20 cellular contexts compared by ENCODE assay signal in the genomic region with DNA sequence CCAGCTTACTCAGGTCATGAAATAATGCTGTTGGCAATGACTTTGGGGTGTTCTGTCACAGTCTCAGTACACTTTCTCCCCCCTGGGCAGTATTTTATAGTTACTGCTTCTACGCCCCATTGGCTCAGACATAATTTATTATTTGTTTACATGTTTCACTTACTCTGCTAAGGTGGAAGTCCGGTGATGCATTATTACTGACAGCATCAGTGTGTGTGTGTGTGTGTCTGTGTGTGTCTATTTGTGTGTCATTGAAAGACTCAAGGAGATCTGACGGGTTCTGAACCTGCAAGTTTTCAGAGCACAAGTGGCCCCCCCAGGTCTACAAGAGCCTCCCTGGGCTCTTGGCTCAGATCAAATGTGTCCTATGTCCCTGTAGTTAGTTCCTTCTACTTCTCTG.
DNase-seq lines count a peak whose midpoint lies in the region; ATAC-seq and TF ChIP-seq lines count a peak whose summit lies in the region.
"Had no signal": no experiment of that assay in that cellular context is flagged by ENCODE, and none has a peak within 500 bp of the region (broad histone marks: within the 10 kb centered on the region; RNA-seq: fewer than 3 reads in every experiment).

No MANE protein-coding gene starts in this region.

- intact Hi-C loops in PC-3 (cut with micrococcal nuclease): no loop called here
- intact Hi-C loops in cardiac septum (cut with DNase I): no loop called here

- no peak overlapping the region for H3K4me3 Mint-ChIP-seq in type B pancreatic cell
- H3K4me3 Mint-ChIP-seq: H9 had no signal

- H3K4me1 Mint-ChIP-seq in type B pancreatic cell (ENCODE audit: unreplicated experiment): peaks cover 12% of the 10 kb centered on the region

- peaks cover 8% of the 10 kb centered on the region for H3K36me3 Mint-ChIP-seq in type B pancreatic cell
- H3K36me3 Mint-ChIP-seq: IgD-negative memory B cell had no signal

- no peak overlapping the region for H3K27ac ChIP-seq in PC-3 (ENCODE audit: low read length)
- H3K27ac ChIP-seq: 22Rv1, C4-2B, Peyer's patch, SJCRH30 had no signal

- no peak for TF ChIP-seq CTCF in PC-3 (conservative IDR thresholded peaks at IDR 0.05; ENCODE audit: low read depth, low read length)
- no peak for TF ChIP-seq CTCF in type B pancreatic cell (conservative IDR thresholded peaks at IDR 0.05)

- ATAC-seq in PC-3 (peak; percentile 64), GM19397 (IDR thresholded peaks at IDR 0.05; ENCODE audit: unreplicated experiment) (no peak)

- no peak overlapping the region for H3K4me2 ChIP-seq in PC-3 (ENCODE audit: low read length)

- H3K79me2 ChIP-seq in PC-3 (ENCODE audit: low read length): no peaks in the 10 kb centered on the region

- CTCF ChIA-PET in PC-3 (lab: Charles Lee): no interaction called here

- peaks cover 16% of the 10 kb centered on the region for H3K9me3 Mint-ChIP-seq in type B pancreatic cell

- H3F3A ChIP-seq in PC-3 (ENCODE audit: low read length, unreplicated experiment): no peaks in the 10 kb centered on the region

- POLR2A ChIA-PET in PC-3 (lab: Charles Lee; ENCODE audit: unreplicated experiment): no interaction called here

- H3K36me3 ChIP-seq in PC-3 (ENCODE audit: low read depth, low read length): no peaks in the 10 kb centered on the region
- H3K36me3 ChIP-seq: Peyer's patch, SJCRH30 had no signal

- H3K4me3 ChIP-seq in PC-3 (ENCODE audit: low read length): no peak overlapping the region
- H3K4me3 ChIP-seq: Peyer's patch, SJCRH30 had no signal

- peaks cover 20% of the 10 kb centered on the region for H3K27me3 Mint-ChIP-seq in type B pancreatic cell

- no TSS peak for BruUV-seq in PC-3 (replicated peaks; lab: Mats Ljungman, UMichigan)

- DNase-seq in NCI-H1417 (lab: John Stamatoyannopoulos, UW) (peak in 2 of 3 experiments; percentile 6 to 25), NCI-H1417 treated with DMSO at 0.1 percent for 48 hours (lab: John Stamatoyannopoulos, UW) (no peak), PC-3 (peak; percentile 40), kidney tubule cell (ENCODE audit: low spot score) (peak; percentile 18), type B pancreatic cell (ENCODE audit: extremely low spot score, unreplicated experiment) (no peak), SHP77 (lab: John Stamatoyannopoulos, UW) (no peak), cardiac septum (ENCODE audit: low spot score) (no peak)
- DNase-seq: ACHN; EL; H9; NCI-H1436; NCI-H187 treated with DMSO at 0.1 percent for 48 hours; NCI-H748 treated with DMSO at 0.1 percent for 48 hours; NK-92 treated with Interleukin-12 subunit alpha and Interleukin-12 subunit beta, amount 100 ng/mL, for 24 hours; Peyer's patch; SJCRH30 had no signal

- no peaks in the 10 kb centered on the region for H3K9me3 ChIP-seq in PC-3 (ENCODE audit: low read length)
- H3K9me3 ChIP-seq: Peyer's patch, SJCRH30 had no signal

- no peaks in the 10 kb centered on the region for H3K27me3 ChIP-seq in PC-3 (ENCODE audit: low read length)
- H3K27me3 ChIP-seq: Peyer's patch, SJCRH30 had no signal

- peaks cover 3% of the 10 kb centered on the region; the same call in 1 of the 2 replicates for H3K4me1 ChIP-seq in PC-3 (ENCODE audit: insufficient read depth, low read length)
- H3K4me1 ChIP-seq: Peyer's patch, SJCRH30 had no signal

- no peak overlapping the region for H2AFZ ChIP-seq in PC-3 (ENCODE audit: low read length)

- no peaks in the 10 kb centered on the region for H3K9me2 ChIP-seq in PC-3 (replicated peaks; ENCODE audit: low read length)

- H3K27ac Mint-ChIP-seq in type B pancreatic cell: peak overlapping the region; percentile 40
- H3K27ac Mint-ChIP-seq: H9, IgD-negative memory B cell had no signal

- H4K20me1 ChIP-seq in PC-3 (ENCODE audit: low read length): no peaks in the 10 kb centered on the region

- no peak overlapping the region for H3K9ac ChIP-seq in PC-3 (ENCODE audit: low read length)

Comparison
In these comparisons a context has a peak if more than half of its experiments do, and no peak if none do; other contexts are left out.
1. DNase-seq: peak in NCI-H1417 (2 of 3), PC-3 (single experiment) and kidney tubule cell (single experiment); none in NCI-H1417 treated with DMSO at 0.1 percent for 48 hours (single experiment), type B pancreatic cell (single experiment), SHP77 (0 of 2) and cardiac septum (single experiment).